In the genomic region with DNA sequence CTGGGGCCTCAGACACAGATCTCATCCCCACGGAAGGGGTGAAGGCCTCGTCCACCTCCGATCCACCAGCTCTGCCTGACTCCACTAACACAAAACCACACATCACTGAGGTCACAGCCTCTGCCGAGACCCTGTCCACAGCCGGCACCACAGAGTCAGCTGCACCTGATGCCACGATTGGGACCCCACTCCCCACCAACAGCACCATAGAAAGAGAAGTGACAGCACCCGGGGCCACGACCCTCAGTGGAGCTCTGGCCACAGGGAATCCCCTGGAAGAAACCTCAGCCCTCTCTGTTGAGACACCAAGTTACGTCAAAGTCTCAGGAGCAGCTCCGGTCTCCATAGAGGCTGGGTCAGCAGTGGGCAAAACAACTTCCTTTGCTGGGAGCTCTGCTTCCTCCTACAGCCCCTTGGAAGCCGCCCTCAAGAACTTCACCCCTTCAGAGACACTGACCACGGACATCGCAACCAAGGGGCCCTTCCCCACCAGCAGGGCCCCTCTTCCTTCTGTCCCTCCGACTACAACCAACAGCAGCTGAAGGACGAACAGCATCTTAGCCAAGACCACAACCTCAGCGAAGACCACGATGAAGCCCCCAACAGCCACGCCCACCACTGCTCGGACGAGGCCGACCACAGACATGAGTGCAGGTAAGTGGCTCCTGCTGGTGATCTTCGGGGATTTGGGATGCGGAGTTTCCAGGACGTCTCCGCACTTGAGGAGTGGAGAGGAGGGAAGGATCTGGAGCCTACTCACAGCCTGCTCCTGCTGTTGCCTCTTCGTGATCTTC, we compare ENCODE assay signal across 11 cellular contexts. TPM values are rescaled to one million over a fixed set of nuclear protein-coding genes. Genes with fewer than 3 reads are reported as not detected.
DNase-seq lines count a peak whose midpoint lies in the region; ATAC-seq, FAIRE-seq and TF ChIP-seq lines count a peak whose summit lies in the region.
"Not testable (repeated sequence)": the region's sequence is repeated elsewhere in the genome, so short reads cannot be mapped to it uniquely, and the experiment has no call there.
"Had no signal": no experiment of that assay in that cellular context is flagged by ENCODE, and none has a peak within 500 bp of the region (broad histone marks: within the 10 kb centered on the region; RNA-seq: fewer than 3 reads in every experiment).

No MANE protein-coding gene starts in this region.

- not testable (repeated sequence) for ATAC-seq in left lobe of liver

- not testable (repeated sequence) for H3K4me3 ChIP-seq in NB4 (ENCODE audit: low read depth, low read length); coronary artery; stomach

- not testable (repeated sequence) for H3K4me1 Mint-ChIP-seq in osteocyte (ENCODE audit: unreplicated experiment)

- WGBS in stomach, 5 donors, result 77 to 85% (median 82%) methylated on average over 19 to 26 of the region's 26 CpGs

- H3K4me3 Mint-ChIP-seq in osteocyte (ENCODE audit: unreplicated experiment), result not testable (repeated sequence)

- peak; percentile 26 for FAIRE-seq in GM12891 (lab: Jason Lieb, UNC)

- intact Hi-C loops in stomach (cut with DNase I; ENCODE audit: low total_unique reads), result not testable (repeated sequence)

- DNase-seq in GM12891 (ENCODE audit: insufficient read length, low spot score), result not testable (repeated sequence)
- peak; percentile 22 for DNase-seq in NB4 (ENCODE audit: low read depth)
- DNase-seq in activated CD8-positive, alpha-beta memory T cell treated with anti-CD3 and anti-CD28 coated beads, Interleukin-2, amount 50 U/mL, for 48 hours, result peak; percentile 55
- DNase-seq in coronary artery (ENCODE audit: low spot score), result peak; percentile 41
- DNase-seq in left lobe of liver (ENCODE audit: low spot score), result peak; percentile 26
- DNase-seq in osteocyte (ENCODE audit: extremely low spot score, unreplicated experiment), result peak; percentile 81
- DNase-seq in stomach, result peak; percentile 8

- H3K4me1 ChIP-seq in stomach, result not testable (repeated sequence)

- not testable (repeated sequence) for TF ChIP-seq EP300 in stomach (IDR thresholded peaks at IDR 0.05)

- H3K9me3 Mint-ChIP-seq in osteocyte (ENCODE audit: unreplicated experiment), result not testable (repeated sequence)

- not testable (repeated sequence) for TF ChIP-seq CTCF in NB4 (IDR thresholded peaks at IDR 0.05; ENCODE audit: low read depth, low read length); coronary artery (IDR thresholded peaks at IDR 0.05); osteocyte (IDR thresholded peaks at IDR 0.05); stomach (IDR thresholded peaks at IDR 0.05)

- not testable (repeated sequence) for H3K27me3 Mint-ChIP-seq in osteocyte (ENCODE audit: unreplicated experiment)

- not testable (repeated sequence) for H3K36me3 ChIP-seq in stomach

- not testable (repeated sequence) for H3K9me3 ChIP-seq in stomach

- not testable (repeated sequence) for H3K36me3 Mint-ChIP-seq in osteocyte (ENCODE audit: unreplicated experiment)

- not testable (repeated sequence) for H3K27ac ChIP-seq in coronary artery, stomach

- not testable (repeated sequence) for H3K27me3 ChIP-seq in stomach

- TF ChIP-seq POLR2A in GM12891 (IDR thresholded peaks at IDR 0.05; ENCODE audit: low read depth, low read length); NB4 (IDR thresholded peaks at IDR 0.05; ENCODE audit: extremely low read depth, insufficient read length); stomach (IDR thresholded peaks at IDR 0.05): not testable (repeated sequence)

- not testable (repeated sequence) for H3K27ac Mint-ChIP-seq in osteocyte (ENCODE audit: unreplicated experiment)

RNA-seq across cellular contexts. Expression of gene APOD, which starts 36.0 kb away (rescaled TPM):
- 0.86 TPM for polyA plus RNA-seq in GM12891 (2012; ENCODE audit: low read depth, missing spikeins)
- total RNA-seq in left lobe of liver (0.25 TPM), osteocyte (2.6 and 3.2 TPM in 2 replicates), stomach (100 to 1,000 TPM in 4 of 5 donors, 10 to 100 TPM in 1; 33.0 to 941 (median 223) TPM)
- polyA plus RNA-seq in stomach, result 100 to 1,000 TPM in 2 of 3 donors, 10 to 100 TPM in 1; 76.9 to 258 (median 109) TPM
- total RNA-seq: Calu3; CD4-positive, alpha-beta T cell; HT1080 had no signal
- polyA plus RNA-seq: IgD-negative memory B cell had no signal
